ENCODE assay signal across 20 cellular contexts in genomic region chr20:33680681-33681080, GRCh38. TPM values are rescaled to one million over a fixed set of nuclear protein-coding genes. Genes with fewer than 3 reads are reported as not detected.
DNase-seq lines count a peak whose midpoint lies in the region; ATAC-seq and TF ChIP-seq lines count a peak whose summit lies in the region.
"Had no signal": no experiment of that assay in that cellular context is flagged by ENCODE, and none has a peak within 500 bp of the region (broad histone marks: within the 10 kb centered on the region; RNA-seq: fewer than 3 reads in every experiment).

No MANE protein-coding gene starts in this region.

- no peaks in the 10 kb centered on the region for H3K27me3 ChIP-seq in colonic mucosa
- H3K27me3 ChIP-seq: cardiac muscle cell had no signal

- ATAC-seq in activated CD4-positive, alpha-beta T cell treated with anti-CD3 and anti-CD28 coated beads for 36 hours: no peak
- ATAC-seq: A549; activated CD4-positive, CD25-positive, alpha-beta regulatory T cell treated with anti-CD3 and anti-CD28 coated beads, Interleukin-2, amount 50 U/mL, for 24 hours; Panc1 had no signal

- CTCF ChIA-PET in activated CD4-positive, alpha-beta T cell treated with anti-CD3 and anti-CD28 coated beads for 36 hours (lab: Charles Lee): interaction anchor here (0.9 to 9.1 kb wide), 3 partner anchors 13 to 52 kb away, joined by 3 to 91 read pairs (median 3); partner anchors contain the start of genes ACTL10 and ZNF341

- no peak overlapping the region for H3K4me3 Mint-ChIP-seq in activated CD4-positive, alpha-beta T cell treated with anti-CD3 and anti-CD28 coated beads for 36 hours
- H3K4me3 Mint-ChIP-seq in activated T-helper 1 cell treated with anti-CD3 and anti-CD28 coated beads, Interleukin-12 subunit alpha, Interleukin-12 subunit beta, Interleukin-2, Interleukin-4 antibody, amounts not matched to agents 30 ng/mL and 10 ng/mL and 1 ng/mL, durations not matched to agents 14 hours and 24 hours and 36 hours: peak overlapping the region; percentile 66
- H3K4me3 Mint-ChIP-seq: naive B cell had no signal

- H3K4me1 Mint-ChIP-seq in activated CD4-positive, alpha-beta T cell treated with anti-CD3 and anti-CD28 coated beads for 36 hours: peaks cover 75% of the 10 kb centered on the region
- H3K4me1 Mint-ChIP-seq in activated T-helper 1 cell treated with anti-CD3 and anti-CD28 coated beads, Interleukin-12 subunit alpha, Interleukin-12 subunit beta, Interleukin-2, Interleukin-4 antibody, amounts not matched to agents 30 ng/mL and 10 ng/mL and 1 ng/mL, durations not matched to agents 14 hours and 24 hours and 36 hours (ENCODE audit: low read depth): peaks cover 66% of the 10 kb centered on the region

- H3K27ac ChIP-seq in colonic mucosa: no peak overlapping the region
- H3K27ac ChIP-seq: A549, cardiac muscle cell had no signal

- H3K4me3 ChIP-seq in colonic mucosa: no peak overlapping the region
- H3K4me3 ChIP-seq: A549, cardiac muscle cell, lung had no signal

- no peaks in the 10 kb centered on the region for H3K36me3 ChIP-seq in colonic mucosa
- H3K36me3 ChIP-seq: cardiac muscle cell had no signal

- no peak for TF ChIP-seq CTCF in colonic mucosa (IDR thresholded peaks at IDR 0.05)

- intact Hi-C loops in activated CD4-positive, alpha-beta T cell treated with anti-CD3 and anti-CD28 coated beads for 36 hours (cut with DNase I, micrococcal nuclease): no loop called here
- intact Hi-C loops in activated T-helper 1 cell treated with anti-CD3 and anti-CD28 coated beads, Interleukin-12 subunit alpha, Interleukin-12 subunit beta, Interleukin-2, Interleukin-4 antibody, amounts not matched to agents 30 ng/mL and 10 ng/mL and 1 ng/mL, durations not matched to agents 14 hours and 24 hours and 36 hours (cut with micrococcal nuclease): no loop called here
- intact Hi-C loops in colonic mucosa (cut with DNase I): no loop called here

- no peaks in the 10 kb centered on the region for H3K9me3 Mint-ChIP-seq in activated CD4-positive, alpha-beta T cell treated with anti-CD3 and anti-CD28 coated beads for 36 hours (ENCODE audit: low read depth)
- no peaks in the 10 kb centered on the region for H3K9me3 Mint-ChIP-seq in activated T-helper 1 cell treated with anti-CD3 and anti-CD28 coated beads, Interleukin-12 subunit alpha, Interleukin-12 subunit beta, Interleukin-2, Interleukin-4 antibody, amounts not matched to agents 30 ng/mL and 10 ng/mL and 1 ng/mL, durations not matched to agents 14 hours and 24 hours and 36 hours
- H3K9me3 Mint-ChIP-seq: naive B cell had no signal

- H3K4me1 ChIP-seq in colonic mucosa: peaks cover 11% of the 10 kb centered on the region

- peak overlapping the region; percentile 65 for H3K27ac Mint-ChIP-seq in activated CD4-positive, alpha-beta T cell treated with anti-CD3 and anti-CD28 coated beads for 36 hours
- H3K27ac Mint-ChIP-seq in activated T-helper 1 cell treated with anti-CD3 and anti-CD28 coated beads, Interleukin-12 subunit alpha, Interleukin-12 subunit beta, Interleukin-2, Interleukin-4 antibody, amounts not matched to agents 30 ng/mL and 10 ng/mL and 1 ng/mL, durations not matched to agents 14 hours and 24 hours and 36 hours: peak overlapping the region; percentile 76

- DNase-seq in activated CD4-positive, alpha-beta T cell treated with anti-CD3 and anti-CD28 coated beads for 36 hours: no peak
- DNase-seq in activated CD4-positive, alpha-beta T cell treated with anti-CD3 and anti-CD28 coated beads for 4 hours: no peak
- DNase-seq in EH (ENCODE audit: low read depth): peak; percentile 59
- DNase-seq in activated T-helper 1 cell treated with anti-CD3 and anti-CD28 coated beads, Interleukin-12 subunit alpha, Interleukin-12 subunit beta, Interleukin-2, Interleukin-4 antibody, amounts not matched to agents 30 ng/mL and 10 ng/mL and 1 ng/mL, durations not matched to agents 14 hours and 24 hours and 36 hours (ENCODE audit: low spot score): no peak
- peak; percentile 67 for DNase-seq in fibroblast of the conjunctiva (ENCODE audit: low read depth)
- no peak for DNase-seq in NCI-H1930 (lab: John Stamatoyannopoulos, UW)
- DNase-seq in colonic mucosa: no peak
- DNase-seq in NCI-H748 (lab: John Stamatoyannopoulos, UW; ENCODE audit: unreplicated experiment): no peak
- DNase-seq: KG1, naive B cell, NCI-H146, NCI-H524, substantia nigra, SW 1271 had no signal

- H3K9me3 ChIP-seq in colonic mucosa: no peaks in the 10 kb centered on the region
- H3K9me3 ChIP-seq: A549 had no signal

- H3K36me3 Mint-ChIP-seq in activated CD4-positive, alpha-beta T cell treated with anti-CD3 and anti-CD28 coated beads for 36 hours (ENCODE audit: low read depth): peaks cover 45% of the 10 kb centered on the region
- peaks cover 27% of the 10 kb centered on the region for H3K36me3 Mint-ChIP-seq in activated T-helper 1 cell treated with anti-CD3 and anti-CD28 coated beads, Interleukin-12 subunit alpha, Interleukin-12 subunit beta, Interleukin-2, Interleukin-4 antibody, amounts not matched to agents 30 ng/mL and 10 ng/mL and 1 ng/mL, durations not matched to agents 14 hours and 24 hours and 36 hours (ENCODE audit: low read depth)
- H3K36me3 Mint-ChIP-seq: naive B cell had no signal

- H3K27me3 Mint-ChIP-seq in activated CD4-positive, alpha-beta T cell treated with anti-CD3 and anti-CD28 coated beads for 36 hours: no peaks in the 10 kb centered on the region
- H3K27me3 Mint-ChIP-seq in activated T-helper 1 cell treated with anti-CD3 and anti-CD28 coated beads, Interleukin-12 subunit alpha, Interleukin-12 subunit beta, Interleukin-2, Interleukin-4 antibody, amounts not matched to agents 30 ng/mL and 10 ng/mL and 1 ng/mL, durations not matched to agents 14 hours and 24 hours and 36 hours (ENCODE audit: insufficient read depth): no peaks in the 10 kb centered on the region
- H3K27me3 Mint-ChIP-seq: naive B cell had no signal

- H3K9ac ChIP-seq in colonic mucosa (ENCODE audit: low read depth in 2 of 2, low read length in 2 of 2): no peak overlapping the region

- POLR2A ChIA-PET in activated CD4-positive, alpha-beta T cell treated with anti-CD3 and anti-CD28 coated beads for 36 hours (lab: Charles Lee): interaction anchor here (0.8 kb wide), 1 partner anchor 10 kb away, joined by 3 read pairs; no protein-coding TSS in a partner anchor

RNA-seq across cellular contexts. Expression of gene E2F1, which starts 5.5 kb away (rescaled TPM):
- 10 to 100 TPM; 45.9 to 50.9 TPM for total RNA-seq in activated CD4-positive, alpha-beta T cell treated with anti-CD3 and anti-CD28 coated beads for 36 hours
- 77.5 and 80.6 TPM in 2 replicates for total RNA-seq in activated T-helper 1 cell treated with anti-CD3 and anti-CD28 coated beads, Interleukin-12 subunit alpha, Interleukin-12 subunit beta, Interleukin-2, Interleukin-4 antibody, amounts not matched to agents 30 ng/mL and 10 ng/mL and 1 ng/mL, durations not matched to agents 14 hours and 24 hours and 36 hours
- 10 to 100 TPM in 1 of 2 donors, 1 to 10 TPM in 1; 4.6 to 23.3 TPM for total RNA-seq in colonic mucosa

RNA-seq across cellular contexts. Expression of gene NECAB3, which starts 6.5 kb away (rescaled TPM):
- 10 to 100 TPM; 12.2 to 13.3 TPM for total RNA-seq in activated CD4-positive, alpha-beta T cell treated with anti-CD3 and anti-CD28 coated beads for 36 hours
- total RNA-seq in activated T-helper 1 cell treated with anti-CD3 and anti-CD28 coated beads, Interleukin-12 subunit alpha, Interleukin-12 subunit beta, Interleukin-2, Interleukin-4 antibody, amounts not matched to agents 30 ng/mL and 10 ng/mL and 1 ng/mL, durations not matched to agents 14 hours and 24 hours and 36 hours: 30.7 and 31.2 TPM in 2 replicates
- total RNA-seq in colonic mucosa: 10 to 100 TPM; 30.3 to 61.3 TPM

RNA-seq across cellular contexts. Expression of gene ACTL10, which starts 13.9 kb away (rescaled TPM):
- total RNA-seq in activated CD4-positive, alpha-beta T cell treated with anti-CD3 and anti-CD28 coated beads for 36 hours: 1 to 10 TPM in 1 of 2 experiments, under 1 TPM in 1; 0.91 to 1.7 TPM
- 3.7 and 4.2 TPM in 2 replicates for total RNA-seq in activated T-helper 1 cell treated with anti-CD3 and anti-CD28 coated beads, Interleukin-12 subunit alpha, Interleukin-12 subunit beta, Interleukin-2, Interleukin-4 antibody, amounts not matched to agents 30 ng/mL and 10 ng/mL and 1 ng/mL, durations not matched to agents 14 hours and 24 hours and 36 hours
- 1 to 10 TPM; 3.9 to 8.0 TPM for total RNA-seq in colonic mucosa

RNA-seq across cellular contexts. Expression of gene C20orf144, which starts 18.6 kb away (rescaled TPM):
- under 1 TPM; 0.16 to 0.27 TPM for total RNA-seq in activated CD4-positive, alpha-beta T cell treated with anti-CD3 and anti-CD28 coated beads for 36 hours
- total RNA-seq in activated T-helper 1 cell treated with anti-CD3 and anti-CD28 coated beads, Interleukin-12 subunit alpha, Interleukin-12 subunit beta, Interleukin-2, Interleukin-4 antibody, amounts not matched to agents 30 ng/mL and 10 ng/mL and 1 ng/mL, durations not matched to agents 14 hours and 24 hours and 36 hours: 0.22 and 0.29 TPM in 2 replicates
- total RNA-seq in colonic mucosa: under 1 TPM in 1 of 2 donors, not detected in 1; 0.30 TPM
- total RNA-seq: glomerular endothelial cell had no signal

RNA-seq across cellular contexts. Expression of gene PXMP4, which starts 39.4 kb away (rescaled TPM):
- total RNA-seq in activated CD4-positive, alpha-beta T cell treated with anti-CD3 and anti-CD28 coated beads for 36 hours: 10 to 100 TPM in 1 of 2 experiments, 1 to 10 TPM in 1; 8.8 to 10.2 TPM
- 7.3 and 7.9 TPM in 2 replicates for total RNA-seq in activated T-helper 1 cell treated with anti-CD3 and anti-CD28 coated beads, Interleukin-12 subunit alpha, Interleukin-12 subunit beta, Interleukin-2, Interleukin-4 antibody, amounts not matched to agents 30 ng/mL and 10 ng/mL and 1 ng/mL, durations not matched to agents 14 hours and 24 hours and 36 hours
- 10 to 100 TPM; 13.2 to 18.1 TPM for total RNA-seq in colonic mucosa

Comparison
In these comparisons a context has a peak if more than half of its experiments do, and no peak if none do; other contexts are left out.
1. DNase-seq: peak in EH (single experiment) and fibroblast of the conjunctiva (single experiment); none in activated CD4-positive, alpha-beta T cell treated with anti-CD3 and anti-CD28 coated beads for 36 hours (single experiment), activated CD4-positive, alpha-beta T cell treated with anti-CD3 and anti-CD28 coated beads for 4 hours (0 of 2), activated T-helper 1 cell treated with anti-CD3 and anti-CD28 coated beads, Interleukin-12 subunit alpha, Interleukin-12 subunit beta, Interleukin-2, Interleukin-4 antibody, amounts not matched to agents 30 ng/mL and 10 ng/mL and 1 ng/mL, durations not matched to agents 14 hours and 24 hours and 36 hours (single experiment), NCI-H1930 (0 of 2), colonic mucosa (single experiment) and NCI-H748 (single experiment).